Comparison of ENCODE assay signal across 9 cellular contexts in the genomic region with DNA sequence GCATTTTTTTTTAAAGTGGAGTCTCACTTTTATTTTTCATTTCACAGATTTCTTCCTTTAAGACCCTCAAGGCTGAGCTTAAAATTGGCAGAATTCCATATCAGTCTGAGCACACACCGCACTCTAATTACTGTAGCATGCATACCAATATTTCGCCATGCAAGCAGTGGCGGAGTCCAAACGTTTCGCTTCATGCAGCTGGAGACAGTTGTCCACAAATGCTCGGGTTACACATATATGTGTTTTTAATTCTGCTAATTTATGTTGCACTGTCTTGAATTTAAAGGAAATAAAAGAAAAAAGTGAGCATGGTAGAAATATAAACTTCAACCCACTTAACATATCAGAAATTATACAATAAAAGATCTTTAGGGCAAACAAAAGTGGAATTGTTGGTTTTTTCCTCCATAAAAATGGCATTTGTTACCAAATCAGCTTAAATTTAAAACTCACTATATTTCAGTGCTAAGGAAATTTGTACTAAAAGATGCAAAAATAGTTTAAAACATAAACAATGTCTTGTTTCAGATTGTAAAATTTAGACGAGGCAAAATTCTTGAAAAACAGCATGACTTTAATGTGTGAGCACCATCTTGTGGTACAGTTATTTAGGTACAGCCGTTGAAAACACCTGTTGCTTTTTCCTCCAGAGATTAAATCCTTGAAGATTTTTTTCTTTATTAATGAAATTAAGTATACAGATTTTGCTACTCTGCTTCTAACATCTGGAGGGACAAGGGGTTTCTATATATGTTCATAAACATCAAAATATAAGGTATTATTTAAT. TPM values are rescaled to one million over a fixed set of nuclear protein-coding genes. Genes with fewer than 3 reads are reported as not detected.
DNase-seq lines count a peak whose midpoint lies in the region; ATAC-seq, FAIRE-seq and TF ChIP-seq lines count a peak whose summit lies in the region.
"Had no signal": no experiment of that assay in that cellular context is flagged by ENCODE, and none has a peak within 500 bp of the region (broad histone marks: within the 10 kb centered on the region; RNA-seq: fewer than 3 reads in every experiment).

No MANE protein-coding gene starts in this region.

- no peaks in the 10 kb centered on the region for H3K79me2 ChIP-seq in H1 (ENCODE audit: control insufficient read depth in 1 of 2, insufficient read depth in 2 of 2, low read length in 2 of 2)

- H3K4ac ChIP-seq in H1 (replicated peaks; ENCODE audit: insufficient read length, low read depth, low read length): no peak overlapping the region

- H3K27me3 ChIP-seq in H1 (replicated peaks in 1 of 4; ENCODE audit: control insufficient read depth in 3 of 4, extremely low read depth in 1 of 4, insufficient read depth in 3 of 4, low read length in 3 of 4): peaks cover 0 to 1% (median 0%) of the 10 kb centered on the region in 4 experiments; a peak in 1 of 7 replicates
- H3K27me3 ChIP-seq in muscle layer of duodenum (ENCODE audit: low read depth, low read length): no peaks in the 10 kb centered on the region

- H4K20me1 ChIP-seq in H1 (replicated peaks in 1 of 2; ENCODE audit: control insufficient read depth in 1 of 2, insufficient read depth in 2 of 2, low read length in 2 of 2): no peaks in the 10 kb centered on the region

- no peak overlapping the region; the same call in 1 of the 2 replicates for H2BK15ac ChIP-seq in H1 (ENCODE audit: low read length)

- H3K36me3 ChIP-seq in H1 (ENCODE audit: control insufficient read depth in 2 of 4, insufficient read depth in 4 of 4, low read length in 3 of 4) (no peaks in the 10 kb centered on the region), muscle layer of duodenum (ENCODE audit: control insufficient read depth in 1 of 2, insufficient read depth in 2 of 2, low read length in 2 of 2) (no peaks in the 10 kb centered on the region)

- H3K23me2 ChIP-seq in H1 (ENCODE audit: low read depth, low read length): no peaks in the 10 kb centered on the region

- no peak for TF ChIP-seq EP300 in H1 (IDR thresholded peaks at IDR 0.05; ENCODE audit: borderline replicate concordance in 1 of 2, low read depth in 2 of 2, low read length in 2 of 2)

- FAIRE-seq in HTR-8/SVneo (lab: Jason Lieb, UNC) (no peak), H1 (lab: Jason Lieb, UNC) (peak; percentile 87)

- H3K4me3 ChIP-seq in GM12864 (ENCODE audit: low read depth, low read length) (no peak overlapping the region), H1 (ENCODE audit: extremely low read depth in 1 of 4, insufficient read depth in 2 of 4, low read depth in 3 of 4, low read length in 4 of 4) (no peak overlapping the region), muscle layer of duodenum (ENCODE audit: low read depth in 1 of 2, low read length in 2 of 2) (peak overlapping the region; percentile 50 to 66)

- no peak overlapping the region for H3K23ac ChIP-seq in H1 (ENCODE audit: insufficient read length)

- H3K9ac ChIP-seq in H1 (replicated peaks in 1 of 4; ENCODE audit: extremely low read depth in 1 of 4, low read depth in 3 of 4, low read length in 3 of 4): no peak overlapping the region

- H3K27ac ChIP-seq in H1 (ENCODE audit: low read depth, low read length): no peak overlapping the region
- no peak overlapping the region for H3K27ac ChIP-seq in muscle layer of duodenum (ENCODE audit: low read length)

- ATAC-seq in GM19463 (IDR thresholded peaks at IDR 0.05; ENCODE audit: unreplicated experiment): no peak

- no peak overlapping the region for H4K8ac ChIP-seq in H1 (ENCODE audit: extremely low read depth, insufficient read depth, low read length)

- H3K79me1 ChIP-seq in H1 (ENCODE audit: low read depth, low read length): no peaks in the 10 kb centered on the region

- no peak overlapping the region for H4K91ac ChIP-seq in H1 (replicated peaks; ENCODE audit: insufficient read length, low read length)

- H3K9me3 ChIP-seq in H1 (ENCODE audit: insufficient read depth in 2 of 2, low read depth in 1 of 2, low read length in 1 of 2) (no peaks in the 10 kb centered on the region), muscle layer of duodenum (ENCODE audit: control insufficient read depth in 1 of 2, low read length in 2 of 2) (no peaks in the 10 kb centered on the region)

- H3K4me1 ChIP-seq in H1 (replicated peaks in 1 of 4; ENCODE audit: control insufficient read depth in 3 of 4, insufficient read depth in 4 of 4, low read length in 3 of 4) (no peaks in the 10 kb centered on the region), muscle layer of duodenum (ENCODE audit: control insufficient read depth in 1 of 2, insufficient read depth in 2 of 2, low read length in 2 of 2) (peaks cover 0 to 5% of the 10 kb centered on the region in 2 donors)

- peak; percentile 83 to 88 for TF ChIP-seq RAD21 in H1 (IDR thresholded peaks at IDR 0.05 in 1 of 2, conservative IDR thresholded peaks at IDR 0.05 in 1 of 2; ENCODE audit: low read depth in 2 of 2, low read length in 2 of 2)

- no peak overlapping the region for H3K4me2 ChIP-seq in H1 (ENCODE audit: insufficient read depth in 1 of 2, low read depth in 2 of 2, low read length in 2 of 2)

- no peak overlapping the region for H2BK5ac ChIP-seq in H1 (ENCODE audit: low read depth, low read length)

- H2AFZ ChIP-seq in H1 (ENCODE audit: low read length): no peak overlapping the region

- H3K56ac ChIP-seq in H1 (replicated peaks; ENCODE audit: insufficient read length, low read depth, low read length): no peak overlapping the region

- TF ChIP-seq CTCF in GM12864 (IDR thresholded peaks at IDR 0.05; ENCODE audit: low read depth, low read length, missing control alignments): peak; percentile 51
- peak in 2 of 3 experiments; percentile 46 to 48; a peak in 2 of 4 replicates for TF ChIP-seq CTCF in H1 (IDR thresholded peaks at IDR 0.05; ENCODE audit: control extremely low read depth in 1 of 3, insufficient read depth in 1 of 3, low read depth in 1 of 3, low read length in 3 of 3)

- CTCF ChIA-PET in H1 (lab: Charles Lee; ENCODE audit: partially characterized antibody): interaction anchor here (0.7 to 3.8 kb wide), 20 partner anchors 9 to 1788 kb away, joined by 3 to 16 read pairs (median 4); no protein-coding TSS in a partner anchor

- no peak for DNase-seq in GM12864 (ENCODE audit: low read depth)
- DNase-seq in HTR-8/SVneo (ENCODE audit: insufficient read length, low spot score): peak; percentile 10
- DNase-seq in OCI-M2 (lab: John Stamatoyannopoulos, UW; ENCODE audit: unreplicated experiment): peak; percentile 12
- DNase-seq in H1 (ENCODE audit: low read depth in 1 of 2, low spot score in 2 of 2): no peak
- DNase-seq in COLO829 (ENCODE audit: low spot score): no peak
- no peak for DNase-seq in GOT3 (lab: John Stamatoyannopoulos, UW)

- H2BK12ac ChIP-seq in H1 (ENCODE audit: low read depth, low read length): no peak overlapping the region

- 72% methylated on average over 8 of the region's 8 CpGs; no CpG with 5 or more reads in 1 of the 2 experiments for WGBS in H1 (ENCODE audit: extremely low coverage in 1 of 2, insufficient coverage in 1 of 2, insufficient read length in 1 of 2, insufficient replicate concordance in 2 of 2, low coverage in 1 of 2, low lambda C conversion rate in 2 of 2, missing lambda C conversion rate in 1 of 2), 2 experiments

- POLR2A ChIA-PET in H1 (lab: Charles Lee; ENCODE audit: partially characterized antibody): no interaction called here

- no peak overlapping the region for H3K14ac ChIP-seq in H1 (ENCODE audit: insufficient read length)

- H2AK5ac ChIP-seq in H1 (ENCODE audit: low read depth, low read length): no peak overlapping the region

- no peak overlapping the region for H2BK120ac ChIP-seq in H1 (replicated peaks; ENCODE audit: low read depth, low read length)

- H3K18ac ChIP-seq in H1 (ENCODE audit: extremely low read depth, low read length): no peak overlapping the region

- no peak for TF ChIP-seq POLR2A in H1 (IDR thresholded peaks at IDR 0.05; ENCODE audit: control extremely low read depth in 1 of 2, low read depth in 2 of 2, low read length in 2 of 2)

- no peak overlapping the region for H2BK20ac ChIP-seq in H1 (ENCODE audit: low read length)

- no peak overlapping the region for H4K5ac ChIP-seq in H1 (ENCODE audit: insufficient read length, low read depth, low read length)

TF ChIP-seq in H1, 55 proteins besides CTCF, POLR2A, EP300 and RAD21 (continues in another document):
- TF ChIP-seq RXRA (IDR thresholded peaks at IDR 0.05; ENCODE audit: insufficient read depth, low read depth, low read length) (no peak), EZH2 (IDR thresholded peaks at IDR 0.05; ENCODE audit: low read depth, low read length, severe bottlenecking) (no peak), HDAC2 (IDR thresholded peaks at IDR 0.05; ENCODE audit: borderline replicate concordance in 1 of 2, low read depth in 2 of 2, low read length in 2 of 2) (no peak), SAP30 (IDR thresholded peaks at IDR 0.05; ENCODE audit: insufficient read depth, insufficient replicate concordance, low read length) (no peak), RNF2 (IDR thresholded peaks at IDR 0.05; ENCODE audit: borderline replicate concordance, low read depth, low read length, missing control alignments, poor library complexity, severe bottlenecking) (no peak)

RNA-seq across cellular contexts. Expression of gene KANSL1L, which starts 24.1 kb away (rescaled TPM):
- total RNA-seq in H1 (2021; fragmentation: NEBNext Ultra II Directional; extraction: Animal tissue kit (Norgen Biotek cat#: 25700)): 15.2 and 17.2 TPM in 2 replicates
- polyA plus RNA-seq in H1 (2011; rRNA removed): 4.0 and 5.4 TPM in 2 replicates
- 11.3 TPM for polyA plus RNA-seq in H1 (2011; cell fraction: cytosol; rRNA removed)
- polyA plus RNA-seq in H1 (2011; cell fraction: nucleus; rRNA removed): 5.7 TPM
- 5.8 to 10.2 TPM (median 8.0 TPM) in 4 replicates for polyA plus RNA-seq in H1 (2012, experiment 1 of 2)
- 0.79 TPM for polyA plus RNA-seq in H1 (2012, experiment 2 of 2)
- 8.3 TPM for polyA plus RNA-seq in H1 (2013, experiment 1 of 2)
- 6.8 TPM for polyA plus RNA-seq in H1 (2013, experiment 2 of 2)
- polyA minus RNA-seq in H1 (2011; rRNA and poly(A)+ RNA removed): 16.2 and 19.6 TPM in 2 replicates
- 6.9 TPM for polyA minus RNA-seq in H1 (2011; cell fraction: cytosol; rRNA and poly(A)+ RNA removed)
- polyA minus RNA-seq in H1 (2011; cell fraction: nucleus; rRNA and poly(A)+ RNA removed): 47.4 TPM

RNA-seq across cellular contexts. Expression of gene ACADL, which starts 30.0 kb away (rescaled TPM):
- 0.34 and 0.40 TPM in 2 replicates for total RNA-seq in H1 (2021; fragmentation: NEBNext Ultra II Directional; extraction: Animal tissue kit (Norgen Biotek cat#: 25700))
- 0.09 and 0.11 TPM in 2 replicates for polyA plus RNA-seq in H1 (2011; rRNA removed)
- 0.19 TPM for polyA plus RNA-seq in H1 (2011; cell fraction: cytosol; rRNA removed)
- polyA plus RNA-seq in H1 (2011; cell fraction: nucleus; rRNA removed): 0.24 TPM
- 0.22 to 0.42 TPM (median 0.27 TPM) in 4 replicates for polyA plus RNA-seq in H1 (2012, experiment 1 of 2)
- not detected for polyA plus RNA-seq in H1 (2012, experiment 2 of 2)
- polyA plus RNA-seq in H1 (2013, experiment 1 of 2): 0.26 TPM
- polyA plus RNA-seq in H1 (2013, experiment 2 of 2): 0.18 TPM
- 0.19 and 0.32 TPM in 2 replicates for polyA minus RNA-seq in H1 (2011; rRNA and poly(A)+ RNA removed)
- polyA minus RNA-seq in H1 (2011; cell fraction: cytosol; rRNA and poly(A)+ RNA removed): not detected
- polyA minus RNA-seq in H1 (2011; cell fraction: nucleus; rRNA and poly(A)+ RNA removed): 0.90 TPM
- total RNA-seq: activated CD8-positive, alpha-beta memory T cell treated with anti-CD3 and anti-CD28 coated beads for 36 hours had no signal

Comparison
In these comparisons a context has a peak if more than half of its experiments do, and no peak if none do; other contexts are left out.
1. DNase-seq: peak in HTR-8/SVneo (single experiment) and OCI-M2 (single experiment); none in GM12864 (single experiment), H1 (0 of 2), COLO829 (single experiment) and GOT3 (single experiment).
2. H3K4me3 ChIP-seq: peak in muscle layer of duodenum (2 of 2); none in GM12864 (single experiment) and H1 (0 of 4).